In genomic region chr5:158387499-158387898, GRCh38 we compare ENCODE assay signal across 21 cellular contexts.
"Had no signal": no experiment of that assay in that cellular context is flagged by ENCODE, and none has a peak within 500 bp of the region (broad histone marks: within the 10 kb centered on the region; RNA-seq: fewer than 3 reads in every experiment).

No MANE protein-coding gene starts in this region.

- ATAC-seq: activated naive CD4-positive, alpha-beta T cell treated with anti-CD3 and anti-CD28 coated beads, Interleukin-2, amount 50 U/mL, for 72 hours; sciatic nerve; stimulated activated memory B cell treated with anti-CD40 and anti-IgM and Interleukin-4, amounts not matched to agents 10 μg/mL and 1 μg/mL and 100 μg/mL, for 72 hours; WTC11 had no signal

- FAIRE-seq: endometrium, small intestine, urothelium cell line had no signal

- H3K4me3 ChIP-seq: stomach, suprapubic skin, transverse colon had no signal

- H3K9me3 ChIP-seq: suprapubic skin, transverse colon had no signal

- DNase-seq: activated T-cell treated with anti-CD3 and anti-CD28 coated beads, Interleukin-2, amount 50 U/mL, for 1 hour; aorta; brain microvascular endothelial cell; caudate nucleus; effector CD4-positive, alpha-beta T cell; erythroblast; foreskin fibroblast; midbrain; nucleus accumbens; small intestine; stimulated activated CD4-positive, alpha-beta T cell treated with anti-CD3 and anti-CD28 coated beads, Interleukin-15, amount 100 ng/mL, for 24 hours; stomach; T-helper 9 cell had no signal

- H3K36me3 ChIP-seq: brain microvascular endothelial cell, stomach, suprapubic skin, transverse colon had no signal

- H3K27me3 ChIP-seq: brain microvascular endothelial cell, stomach, suprapubic skin, transverse colon had no signal

- H3K27ac ChIP-seq: brain microvascular endothelial cell, stomach, suprapubic skin, transverse colon had no signal
